In the genomic region with DNA sequence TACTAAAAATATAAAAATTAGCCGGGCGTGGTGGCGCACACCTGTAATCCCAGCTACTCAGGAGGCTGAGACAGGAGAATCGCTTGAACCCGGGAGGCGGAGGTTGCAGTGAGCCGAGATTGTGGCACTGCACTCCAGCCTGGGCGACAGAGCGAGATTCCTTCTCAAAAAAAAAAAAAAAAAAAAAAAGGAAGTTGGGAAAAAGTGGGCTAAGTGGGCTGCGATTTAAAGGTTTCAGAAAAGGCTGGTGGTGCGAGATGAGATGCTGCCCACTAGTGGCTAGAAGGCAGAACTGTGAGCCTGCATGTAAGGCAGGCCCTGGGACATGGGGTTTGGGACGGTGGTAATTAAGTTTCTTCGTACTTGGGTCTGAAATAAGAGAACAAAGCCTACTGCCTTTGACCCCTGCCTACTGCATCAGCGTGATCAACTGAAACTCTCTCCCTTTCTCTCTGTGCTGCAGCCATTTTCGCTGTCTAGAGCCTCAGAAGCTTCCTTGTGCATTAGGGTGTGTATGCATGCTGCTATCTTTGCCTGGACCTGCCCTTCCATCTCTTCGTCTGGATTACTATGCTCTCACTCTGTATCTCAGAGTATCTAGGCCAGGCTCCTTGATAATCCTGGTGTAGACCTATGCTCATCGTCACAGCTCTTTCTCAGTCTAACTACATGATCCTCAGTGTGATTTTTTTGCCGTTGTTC, we compare ENCODE assay signal across 1 cellular context.
TF ChIP-seq lines count a peak whose summit lies in the region.

No MANE protein-coding gene starts in this region.

TF ChIP-seq in HEK293, 187 proteins besides CTCF, POLR2A, EP300 and RAD21 (continued from another document and continues in another):
- TF ChIP-seq ZFHX2 (tag by site-specific recombination; conservative IDR thresholded peaks at IDR 0.05) (0 out of 2 replicates have a peak, but pooled peaks have one; percentile 13), ZNF433 (tag by site-specific recombination; IDR thresholded peaks at IDR 0.05; ENCODE audit: low read depth) (no peak), MZF1 (tag by site-specific recombination; IDR thresholded peaks at IDR 0.05; ENCODE audit: borderline replicate concordance) (no peak), ZNF571 (tag by site-specific recombination; IDR thresholded peaks at IDR 0.05) (no peak), ZNF302 (tag by site-specific recombination; IDR thresholded peaks at IDR 0.05; ENCODE audit: low read depth) (no peak), ZNF623 (tag by site-specific recombination; IDR thresholded peaks at IDR 0.05) (no peak), SCRT1 (tag by site-specific recombination; IDR thresholded peaks at IDR 0.05; ENCODE audit: borderline replicate concordance) (no peak), ZNF776 (tag by site-specific recombination; IDR thresholded peaks at IDR 0.05; ENCODE audit: borderline replicate concordance) (no peak), ZNF514 (tag by site-specific recombination; IDR thresholded peaks at IDR 0.05) (no peak), GLI4 (tag by site-specific recombination; IDR thresholded peaks at IDR 0.05) (no peak), RBAK (tag by site-specific recombination; IDR thresholded peaks at IDR 0.05) (no peak), ZXDB (tag by site-specific recombination; IDR thresholded peaks at IDR 0.05) (0 out of 2 replicates have a peak, but pooled peaks have one; percentile 38), ZNF654 (tag by site-specific recombination; IDR thresholded peaks at IDR 0.05; ENCODE audit: low read depth) (peak; percentile 99), ZNF16 (tag by site-specific recombination; IDR thresholded peaks at IDR 0.05; ENCODE audit: low read depth) (no peak), ZBTB8A (tag by site-specific recombination; IDR thresholded peaks at IDR 0.05) (peak; percentile 99), ZNF561 (tag by site-specific recombination; IDR thresholded peaks at IDR 0.05; ENCODE audit: borderline replicate concordance) (no peak), ZFP69B (tag by site-specific recombination; IDR thresholded peaks at IDR 0.05) (no peak), SP3 (tag by site-specific recombination; IDR thresholded peaks at IDR 0.05) (no peak), ZNF596 (tag by site-specific recombination; IDR thresholded peaks at IDR 0.05) (no peak), ZNF530 (tag by site-specific recombination; IDR thresholded peaks at IDR 0.05; ENCODE audit: low read depth) (no peak), ZNF670 (tag by site-specific recombination; IDR thresholded peaks at IDR 0.05; ENCODE audit: low read depth) (no peak), ZNF133 (tag by site-specific recombination; IDR thresholded peaks at IDR 0.05) (no peak), ZNF48 (tag by site-specific recombination; IDR thresholded peaks at IDR 0.05) (no peak), ZNF121 (tag by site-specific recombination; IDR thresholded peaks at IDR 0.05) (no peak), ZNF214 (tag by site-specific recombination; IDR thresholded peaks at IDR 0.05; ENCODE audit: borderline replicate concordance) (no peak), ZSCAN30 (tag by site-specific recombination; IDR thresholded peaks at IDR 0.05) (no peak), ZNF560 (tag by site-specific recombination; IDR thresholded peaks at IDR 0.05; ENCODE audit: borderline replicate concordance) (no peak), ZNF311 (tag by site-specific recombination; IDR thresholded peaks at IDR 0.05; ENCODE audit: borderline replicate concordance) (no peak), ZFP41 (tag by site-specific recombination; IDR thresholded peaks at IDR 0.05; ENCODE audit: borderline replicate concordance) (no peak)
- TF ChIP-seq, protein P1, sequence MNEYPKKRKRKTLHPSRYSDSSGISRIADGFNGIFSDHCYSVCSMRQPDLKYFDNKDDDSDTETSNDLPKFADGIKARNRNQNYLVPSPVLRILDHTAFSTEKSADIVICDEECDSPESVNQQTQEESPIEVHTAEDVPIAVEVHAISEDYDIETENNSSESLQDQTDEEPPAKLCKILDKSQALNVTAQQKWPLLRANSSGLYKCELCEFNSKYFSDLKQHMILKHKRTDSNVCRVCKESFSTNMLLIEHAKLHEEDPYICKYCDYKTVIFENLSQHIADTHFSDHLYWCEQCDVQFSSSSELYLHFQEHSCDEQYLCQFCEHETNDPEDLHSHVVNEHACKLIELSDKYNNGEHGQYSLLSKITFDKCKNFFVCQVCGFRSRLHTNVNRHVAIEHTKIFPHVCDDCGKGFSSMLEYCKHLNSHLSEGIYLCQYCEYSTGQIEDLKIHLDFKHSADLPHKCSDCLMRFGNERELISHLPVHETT (tag by site-specific recombination; IDR thresholded peaks at IDR 0.05): no peak
- TF ChIP-seq, protein P2, sequence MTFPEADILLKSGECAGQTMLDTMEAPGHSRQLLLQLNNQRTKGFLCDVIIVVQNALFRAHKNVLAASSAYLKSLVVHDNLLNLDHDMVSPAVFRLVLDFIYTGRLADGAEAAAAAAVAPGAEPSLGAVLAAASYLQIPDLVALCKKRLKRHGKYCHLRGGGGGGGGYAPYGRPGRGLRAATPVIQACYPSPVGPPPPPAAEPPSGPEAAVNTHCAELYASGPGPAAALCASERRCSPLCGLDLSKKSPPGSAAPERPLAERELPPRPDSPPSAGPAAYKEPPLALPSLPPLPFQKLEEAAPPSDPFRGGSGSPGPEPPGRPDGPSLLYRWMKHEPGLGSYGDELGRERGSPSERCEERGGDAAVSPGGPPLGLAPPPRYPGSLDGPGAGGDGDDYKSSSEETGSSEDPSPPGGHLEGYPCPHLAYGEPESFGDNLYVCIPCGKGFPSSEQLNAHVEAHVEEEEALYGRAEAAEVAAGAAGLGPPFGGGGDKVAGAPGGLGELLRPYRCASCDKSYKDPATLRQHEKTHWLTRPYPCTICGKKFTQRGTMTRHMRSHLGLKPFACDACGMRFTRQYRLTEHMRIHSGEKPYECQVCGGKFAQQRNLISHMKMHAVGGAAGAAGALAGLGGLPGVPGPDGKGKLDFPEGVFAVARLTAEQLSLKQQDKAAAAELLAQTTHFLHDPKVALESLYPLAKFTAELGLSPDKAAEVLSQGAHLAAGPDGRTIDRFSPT (tag by site-specific recombination; IDR thresholded peaks at IDR 0.05): no peak
- TF ChIP-seq, protein P3, sequence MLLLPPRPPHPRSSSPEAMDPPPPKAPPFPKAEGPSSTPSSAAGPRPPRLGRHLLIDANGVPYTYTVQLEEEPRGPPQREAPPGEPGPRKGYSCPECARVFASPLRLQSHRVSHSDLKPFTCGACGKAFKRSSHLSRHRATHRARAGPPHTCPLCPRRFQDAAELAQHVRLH (tag by site-specific recombination; IDR thresholded peaks at IDR 0.05): peak; percentile 70; the same call in 1 of the 2 replicates
- TF ChIP-seq, protein P4, sequence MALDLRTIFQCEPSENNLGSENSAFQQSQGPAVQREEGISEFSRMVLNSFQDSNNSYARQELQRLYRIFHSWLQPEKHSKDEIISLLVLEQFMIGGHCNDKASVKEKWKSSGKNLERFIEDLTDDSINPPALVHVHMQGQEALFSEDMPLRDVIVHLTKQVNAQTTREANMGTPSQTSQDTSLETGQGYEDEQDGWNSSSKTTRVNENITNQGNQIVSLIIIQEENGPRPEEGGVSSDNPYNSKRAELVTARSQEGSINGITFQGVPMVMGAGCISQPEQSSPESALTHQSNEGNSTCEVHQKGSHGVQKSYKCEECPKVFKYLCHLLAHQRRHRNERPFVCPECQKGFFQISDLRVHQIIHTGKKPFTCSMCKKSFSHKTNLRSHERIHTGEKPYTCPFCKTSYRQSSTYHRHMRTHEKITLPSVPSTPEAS (tag by site-specific recombination; IDR thresholded peaks at IDR 0.05): no peak
- TF ChIP-seq, protein P5, sequence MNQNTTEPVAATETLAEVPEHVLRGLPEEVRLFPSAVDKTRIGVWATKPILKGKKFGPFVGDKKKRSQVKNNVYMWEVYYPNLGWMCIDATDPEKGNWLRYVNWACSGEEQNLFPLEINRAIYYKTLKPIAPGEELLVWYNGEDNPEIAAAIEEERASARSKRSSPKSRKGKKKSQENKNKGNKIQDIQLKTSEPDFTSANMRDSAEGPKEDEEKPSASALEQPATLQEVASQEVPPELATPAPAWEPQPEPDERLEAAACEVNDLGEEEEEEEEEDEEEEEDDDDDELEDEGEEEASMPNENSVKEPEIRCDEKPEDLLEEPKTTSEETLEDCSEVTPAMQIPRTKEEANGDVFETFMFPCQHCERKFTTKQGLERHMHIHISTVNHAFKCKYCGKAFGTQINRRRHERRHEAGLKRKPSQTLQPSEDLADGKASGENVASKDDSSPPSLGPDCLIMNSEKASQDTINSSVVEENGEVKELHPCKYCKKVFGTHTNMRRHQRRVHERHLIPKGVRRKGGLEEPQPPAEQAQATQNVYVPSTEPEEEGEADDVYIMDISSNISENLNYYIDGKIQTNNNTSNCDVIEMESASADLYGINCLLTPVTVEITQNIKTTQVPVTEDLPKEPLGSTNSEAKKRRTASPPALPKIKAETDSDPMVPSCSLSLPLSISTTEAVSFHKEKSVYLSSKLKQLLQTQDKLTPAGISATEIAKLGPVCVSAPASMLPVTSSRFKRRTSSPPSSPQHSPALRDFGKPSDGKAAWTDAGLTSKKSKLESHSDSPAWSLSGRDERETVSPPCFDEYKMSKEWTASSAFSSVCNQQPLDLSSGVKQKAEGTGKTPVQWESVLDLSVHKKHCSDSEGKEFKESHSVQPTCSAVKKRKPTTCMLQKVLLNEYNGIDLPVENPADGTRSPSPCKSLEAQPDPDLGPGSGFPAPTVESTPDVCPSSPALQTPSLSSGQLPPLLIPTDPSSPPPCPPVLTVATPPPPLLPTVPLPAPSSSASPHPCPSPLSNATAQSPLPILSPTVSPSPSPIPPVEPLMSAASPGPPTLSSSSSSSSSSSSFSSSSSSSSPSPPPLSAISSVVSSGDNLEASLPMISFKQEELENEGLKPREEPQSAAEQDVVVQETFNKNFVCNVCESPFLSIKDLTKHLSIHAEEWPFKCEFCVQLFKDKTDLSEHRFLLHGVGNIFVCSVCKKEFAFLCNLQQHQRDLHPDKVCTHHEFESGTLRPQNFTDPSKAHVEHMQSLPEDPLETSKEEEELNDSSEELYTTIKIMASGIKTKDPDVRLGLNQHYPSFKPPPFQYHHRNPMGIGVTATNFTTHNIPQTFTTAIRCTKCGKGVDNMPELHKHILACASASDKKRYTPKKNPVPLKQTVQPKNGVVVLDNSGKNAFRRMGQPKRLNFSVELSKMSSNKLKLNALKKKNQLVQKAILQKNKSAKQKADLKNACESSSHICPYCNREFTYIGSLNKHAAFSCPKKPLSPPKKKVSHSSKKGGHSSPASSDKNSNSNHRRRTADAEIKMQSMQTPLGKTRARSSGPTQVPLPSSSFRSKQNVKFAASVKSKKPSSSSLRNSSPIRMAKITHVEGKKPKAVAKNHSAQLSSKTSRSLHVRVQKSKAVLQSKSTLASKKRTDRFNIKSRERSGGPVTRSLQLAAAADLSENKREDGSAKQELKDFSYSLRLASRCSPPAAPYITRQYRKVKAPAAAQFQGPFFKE (tag by site-specific recombination; IDR thresholded peaks at IDR 0.05; ENCODE audit: borderline replicate concordance): no peak
- TF ChIP-seq, protein P6, sequence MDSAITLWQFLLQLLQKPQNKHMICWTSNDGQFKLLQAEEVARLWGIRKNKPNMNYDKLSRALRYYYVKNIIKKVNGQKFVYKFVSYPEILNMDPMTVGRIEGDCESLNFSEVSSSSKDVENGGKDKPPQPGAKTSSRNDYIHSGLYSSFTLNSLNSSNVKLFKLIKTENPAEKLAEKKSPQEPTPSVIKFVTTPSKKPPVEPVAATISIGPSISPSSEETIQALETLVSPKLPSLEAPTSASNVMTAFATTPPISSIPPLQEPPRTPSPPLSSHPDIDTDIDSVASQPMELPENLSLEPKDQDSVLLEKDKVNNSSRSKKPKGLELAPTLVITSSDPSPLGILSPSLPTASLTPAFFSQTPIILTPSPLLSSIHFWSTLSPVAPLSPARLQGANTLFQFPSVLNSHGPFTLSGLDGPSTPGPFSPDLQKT (IDR thresholded peaks at IDR 0.05; ENCODE audit: borderline replicate concordance, low read depth, low read length): no peak
- TF ChIP-seq, protein P7, sequence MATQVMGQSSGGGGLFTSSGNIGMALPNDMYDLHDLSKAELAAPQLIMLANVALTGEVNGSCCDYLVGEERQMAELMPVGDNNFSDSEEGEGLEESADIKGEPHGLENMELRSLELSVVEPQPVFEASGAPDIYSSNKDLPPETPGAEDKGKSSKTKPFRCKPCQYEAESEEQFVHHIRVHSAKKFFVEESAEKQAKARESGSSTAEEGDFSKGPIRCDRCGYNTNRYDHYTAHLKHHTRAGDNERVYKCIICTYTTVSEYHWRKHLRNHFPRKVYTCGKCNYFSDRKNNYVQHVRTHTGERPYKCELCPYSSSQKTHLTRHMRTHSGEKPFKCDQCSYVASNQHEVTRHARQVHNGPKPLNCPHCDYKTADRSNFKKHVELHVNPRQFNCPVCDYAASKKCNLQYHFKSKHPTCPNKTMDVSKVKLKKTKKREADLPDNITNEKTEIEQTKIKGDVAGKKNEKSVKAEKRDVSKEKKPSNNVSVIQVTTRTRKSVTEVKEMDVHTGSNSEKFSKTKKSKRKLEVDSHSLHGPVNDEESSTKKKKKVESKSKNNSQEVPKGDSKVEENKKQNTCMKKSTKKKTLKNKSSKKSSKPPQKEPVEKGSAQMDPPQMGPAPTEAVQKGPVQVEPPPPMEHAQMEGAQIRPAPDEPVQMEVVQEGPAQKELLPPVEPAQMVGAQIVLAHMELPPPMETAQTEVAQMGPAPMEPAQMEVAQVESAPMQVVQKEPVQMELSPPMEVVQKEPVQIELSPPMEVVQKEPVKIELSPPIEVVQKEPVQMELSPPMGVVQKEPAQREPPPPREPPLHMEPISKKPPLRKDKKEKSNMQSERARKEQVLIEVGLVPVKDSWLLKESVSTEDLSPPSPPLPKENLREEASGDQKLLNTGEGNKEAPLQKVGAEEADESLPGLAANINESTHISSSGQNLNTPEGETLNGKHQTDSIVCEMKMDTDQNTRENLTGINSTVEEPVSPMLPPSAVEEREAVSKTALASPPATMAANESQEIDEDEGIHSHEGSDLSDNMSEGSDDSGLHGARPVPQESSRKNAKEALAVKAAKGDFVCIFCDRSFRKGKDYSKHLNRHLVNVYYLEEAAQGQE (tag by site-specific recombination; IDR thresholded peaks at IDR 0.05): no peak
- TF ChIP-seq, protein P8, sequence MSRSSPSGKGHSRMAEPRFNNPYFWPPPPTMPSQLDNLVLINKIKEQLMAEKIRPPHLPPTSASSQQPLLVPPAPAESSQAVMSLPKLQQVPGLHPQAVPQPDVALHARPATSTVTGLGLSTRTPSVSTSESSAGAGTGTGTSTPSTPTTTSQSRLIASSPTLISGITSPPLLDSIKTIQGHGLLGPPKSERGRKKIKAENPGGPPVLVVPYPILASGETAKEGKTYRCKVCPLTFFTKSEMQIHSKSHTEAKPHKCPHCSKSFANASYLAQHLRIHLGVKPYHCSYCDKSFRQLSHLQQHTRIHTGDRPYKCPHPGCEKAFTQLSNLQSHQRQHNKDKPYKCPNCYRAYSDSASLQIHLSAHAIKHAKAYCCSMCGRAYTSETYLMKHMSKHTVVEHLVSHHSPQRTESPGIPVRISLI (tag by site-specific recombination; IDR thresholded peaks at IDR 0.05): peak; percentile 79
